8 cellular contexts compared by ENCODE assay signal in genomic region chr6:79947191-79948173, GRCh38. TPM values are rescaled to one million over a fixed set of nuclear protein-coding genes. Genes with fewer than 3 reads are reported as not detected.
A peak's percentile ranks its signal among the peaks of the same experiment; 100 is the strongest.
DNase-seq lines count a peak whose midpoint lies in the region; ATAC-seq and TF ChIP-seq lines count a peak whose summit lies in the region.

ELOVL4 (minus strand) TSS chr6:79947553; CDS start chr6:79947279, 274 bp downstream.

- H3K9ac ChIP-seq in muscle layer of colon (ENCODE audit: low read length) = no peak within 1 kb of the TSS

- H3K9me3 ChIP-seq in esophagus (ENCODE audit: control insufficient read depth in 2 of 2, insufficient read depth in 1 of 2, low read depth in 1 of 2, low read length in 1 of 2) (no peaks in the 10 kb centered on the region), muscle layer of colon (ENCODE audit: low read length) (no peaks in the 10 kb centered on the region)

- H3K36me3 ChIP-seq in esophagus (ENCODE audit: control insufficient read depth in 2 of 2, insufficient read depth in 2 of 2, low read length in 1 of 2) (no peaks in the 10 kb centered on the region), muscle layer of colon (ENCODE audit: insufficient read depth, low read length) (no peaks in the 10 kb centered on the region)

- 2% methylated on average over 48 to 84 of the region's 84 CpGs for WGBS in esophagus, 2 donors

- H3K27me3 ChIP-seq in esophagus (ENCODE audit: control insufficient read depth in 1 of 2, insufficient read depth in 2 of 2, low read length in 2 of 2) (no peaks in the 10 kb centered on the region), muscle layer of colon (ENCODE audit: control insufficient read depth in 1 of 2, insufficient read depth in 2 of 2, low read length in 2 of 2) (peaks cover 0 to 5% of the 10 kb centered on the region in 2 donors)

- peaks cover 0 to 3% of the 10 kb centered on the region in 2 donors for H3K4me1 ChIP-seq in esophagus (ENCODE audit: control insufficient read depth in 2 of 2, insufficient read depth in 2 of 2, low read length in 1 of 2)
- peaks cover 6% of the 10 kb centered on the region for H3K4me1 ChIP-seq in muscle layer of colon (ENCODE audit: insufficient read depth, low read length)

- in situ Hi-C loops in GM13977 (cut with MboI; ENCODE audit: low pct_unique_long_range_greater_than_20kb, low sequenced_read_pairs, unreplicated experiment) = no loop called here

- H3K27ac ChIP-seq in esophagus (ENCODE audit: low read depth in 2 of 2, low read length in 1 of 2) (peak within 1 kb of the TSS; percentile 3 to 38), muscle layer of colon (ENCODE audit: low read depth, low read length) (peak within 1 kb of the TSS; percentile 10)

- DNase-seq in GM13977 (ENCODE audit: low spot score) (peak; percentile 43), NCI-H526 (lab: John Stamatoyannopoulos, UW) (peak; percentile 66 to 91), cortex of kidney (lab: John Stamatoyannopoulos, UW) (no peak)
- peak; percentile 69 for DNase-seq in activated T-cell treated with anti-CD3 and anti-CD28 coated beads, Interleukin-2, amount 50 U/mL, for 1 hour
- peak; percentile 30 to 46 for DNase-seq in stimulated activated CD8-positive, alpha-beta memory T cell treated with anti-CD3 and anti-CD28 coated beads, Interleukin-7, amount 100 ng/mL, for 48 hours (ENCODE audit: extremely low read depth in 1 of 2, low read depth in 1 of 2)

- no peak for TF ChIP-seq CTCF in GM13977 (IDR thresholded peaks at IDR 0.05; ENCODE audit: extremely low read depth, insufficient read depth, missing control alignments)

- H3K4me3 ChIP-seq in esophagus (ENCODE audit: low read depth in 1 of 2, low read length in 2 of 2) (peak within 1 kb of the TSS; percentile 71 to 75), muscle layer of colon (ENCODE audit: low read depth in 1 of 2, low read length in 2 of 2) (peak within 1 kb of the TSS; percentile 69 to 90)

- peak; percentile 41 for ATAC-seq in HG03139 (IDR thresholded peaks at IDR 0.05; ENCODE audit: unreplicated experiment)

RNA-seq across cellular contexts. Expression of gene ELOVL4, which starts in this region (rescaled TPM):
- 10 to 100 TPM; 10.8 to 11.6 TPM for polyA plus RNA-seq in esophagus
